Comparison of ENCODE assay signal across 22 cellular contexts in genomic region chr5:107719207-107719606, GRCh38. TPM values are rescaled to one million over a fixed set of nuclear protein-coding genes. Genes with fewer than 3 reads are reported as not detected.
"Had no signal": no experiment of that assay in that cellular context is flagged by ENCODE, and none has a peak within 500 bp of the region (broad histone marks: within the 10 kb centered on the region; RNA-seq: fewer than 3 reads in every experiment).

No MANE protein-coding gene starts in this region.

- DNase-seq: activated CD4-positive, alpha-beta memory T cell treated with anti-CD3 and anti-CD28 coated beads for 36 hours; activated CD4-positive, alpha-beta T cell treated with anti-CD3 and anti-CD28 coated beads for 4 hours; activated CD4-positive, CD25-positive, alpha-beta regulatory T cell; activated naive CD4-positive, alpha-beta T cell treated with Interleukin-2 at 50 U/mL for 16 hours; activated naive CD8-positive, alpha-beta T cell treated with anti-CD3 and anti-CD28 coated beads for 36 hours; activated T-cell treated with anti-CD3 and anti-CD28 coated beads, Interleukin-2, amount 50 U/mL, for 48 hours; cerebellar nuclear complex; gastrocnemius medialis; hippocampal formation; mesenchymal stem cell; naive B cell; stimulated activated CD4-positive, alpha-beta T cell treated with anti-CD3 and anti-CD28 coated beads, Interleukin-15, amount 100 ng/mL, for 24 hours; stomach; T1000; transverse colon; uterus had no signal

- H3K9me3 ChIP-seq: gastrocnemius medialis had no signal

- H3K4me3 ChIP-seq: coronary artery, esophagus muscularis mucosa, gastrocnemius medialis, smooth muscle cell, stomach, suprapubic skin, transverse colon, uterus had no signal

- ATAC-seq: gastrocnemius medialis; sciatic nerve; stimulated activated memory B cell treated with anti-CD40 and anti-IgM and Interleukin-4, amounts not matched to agents 10 μg/mL and 1 μg/mL and 100 μg/mL, for 72 hours had no signal

- H3K4me1 ChIP-seq: esophagus muscularis mucosa, gastrocnemius medialis, stomach, suprapubic skin, transverse colon, uterus had no signal

- H3K27ac ChIP-seq: coronary artery, esophagus muscularis mucosa, gastrocnemius medialis, stomach, suprapubic skin, transverse colon, uterus had no signal

- H3K36me3 ChIP-seq: esophagus muscularis mucosa, gastrocnemius medialis, stomach, suprapubic skin, transverse colon, uterus had no signal

- H3K27me3 ChIP-seq: esophagus muscularis mucosa, gastrocnemius medialis, stomach, suprapubic skin, transverse colon, uterus had no signal

RNA-seq across cellular contexts. Expression of gene EFNA5, which starts 48.5 kb away (rescaled TPM):
- total RNA-seq: activated CD4-positive, alpha-beta memory T cell treated with anti-CD3 and anti-CD28 coated beads for 36 hours; activated naive CD8-positive, alpha-beta T cell treated with anti-CD3 and anti-CD28 coated beads for 36 hours had no signal
